In the genomic region with DNA sequence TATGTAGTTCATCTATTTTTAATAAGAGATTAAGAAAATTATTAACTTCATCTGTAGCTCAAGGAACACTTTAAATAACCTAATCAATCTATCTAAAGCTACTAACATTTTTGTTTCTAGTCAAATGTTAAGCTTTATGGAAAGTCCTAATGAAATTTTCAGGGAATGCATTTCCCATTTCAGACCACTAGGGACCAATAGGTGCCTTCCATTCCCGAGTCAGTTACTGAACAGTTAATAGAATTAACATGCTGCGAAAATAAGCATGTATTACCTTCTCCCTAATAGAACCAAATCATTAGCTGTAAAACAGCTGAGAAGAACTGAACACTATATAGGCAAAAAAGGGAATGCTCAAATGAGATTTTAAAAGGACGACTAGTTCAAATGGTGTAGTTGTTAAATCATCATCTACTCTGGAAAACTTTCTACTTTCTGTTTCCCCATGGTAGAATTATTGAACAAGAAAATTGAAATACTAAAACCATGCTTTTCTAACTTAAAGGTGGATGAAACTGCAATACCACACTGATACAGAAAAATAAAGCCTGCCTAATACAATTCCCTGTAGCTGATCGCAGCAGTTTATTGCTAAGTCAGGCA, we compare ENCODE assay signal across 10 cellular contexts. TPM values are rescaled to one million over a fixed set of nuclear protein-coding genes. Genes with fewer than 3 reads are reported as not detected.
DNase-seq lines count a peak whose midpoint lies in the region; ATAC-seq and TF ChIP-seq lines count a peak whose summit lies in the region.
"Had no signal": no experiment of that assay in that cellular context is flagged by ENCODE, and none has a peak within 500 bp of the region (broad histone marks: within the 10 kb centered on the region; RNA-seq: fewer than 3 reads in every experiment).

No MANE protein-coding gene starts in this region.

- H3K4me1 ChIP-seq in GM23248 (ENCODE audit: insufficient read depth): peaks cover 35% of the 10 kb centered on the region

- no peak overlapping the region for H3K27ac Mint-ChIP-seq in activated CD4-positive, alpha-beta T cell treated with anti-CD3 and anti-CD28 coated beads, Interleukin-2, amount 10 ng/mL, durations not matched to agents 7 days and 5 days

- DNase-seq in AG04449 (ENCODE audit: low read depth, low spot score): no peak
- peak; percentile 61 for DNase-seq in GM23248
- DNase-seq in WERI-Rb-1: no peak
- no peak for DNase-seq in kidney epithelial cell (ENCODE audit: low read depth)
- DNase-seq in activated naive CD4-positive, alpha-beta T cell treated with Interleukin-2 at 50 U/mL for 16 hours: no peak
- DNase-seq in GF-D8 (lab: John Stamatoyannopoulos, UW): no peak
- no peak for DNase-seq in activated CD4-positive, alpha-beta T cell treated with anti-CD3 and anti-CD28 coated beads, Interleukin-2, amount 10 ng/mL, durations not matched to agents 7 days and 5 days
- DNase-seq: caudate nucleus, SHP77 had no signal

- CTCF ChIA-PET in AG04449 (lab: Yijun Ruan, JAX): interaction anchor here (0.6 to 6.1 kb wide), 34 partner anchors 8 to 363 kb away, joined by 3 to 69 read pairs (median 4); a partner anchor contains a TSS
- CTCF ChIA-PET in activated CD4-positive, alpha-beta T cell treated with anti-CD3 and anti-CD28 coated beads, Interleukin-2, amount 10 ng/mL, durations not matched to agents 7 days and 5 days (lab: Charles Lee): interaction anchor here (0.7 to 1.6 kb wide), 3 partner anchors 7 to 36 kb away, joined by 3 to 4 read pairs (median 3); no protein-coding TSS in a partner anchor

- H3K36me3 Mint-ChIP-seq in activated CD4-positive, alpha-beta T cell treated with anti-CD3 and anti-CD28 coated beads, Interleukin-2, amount 10 ng/mL, durations not matched to agents 7 days and 5 days (ENCODE audit: low read depth): no peaks in the 10 kb centered on the region

- H3F3A ChIP-seq in GM23248 (ENCODE audit: insufficient read depth): peaks cover 11% of the 10 kb centered on the region; the same call in 1 of the 2 replicates

- H3K27me3 Mint-ChIP-seq in activated CD4-positive, alpha-beta T cell treated with anti-CD3 and anti-CD28 coated beads, Interleukin-2, amount 10 ng/mL, durations not matched to agents 7 days and 5 days: no peaks in the 10 kb centered on the region

- peaks cover 19% of the 10 kb centered on the region for H3K4me1 Mint-ChIP-seq in activated CD4-positive, alpha-beta T cell treated with anti-CD3 and anti-CD28 coated beads, Interleukin-2, amount 10 ng/mL, durations not matched to agents 7 days and 5 days

- WGBS in GM23248 (ENCODE audit: low coverage in 1 of 2, low lambda C conversion rate in 2 of 2, missing lambda C conversion rate in 2 of 2), 2 experiments: 15 to 17% methylated on average over 4 of the region's 4 CpGs

- POLR2A ChIA-PET in AG04449 (lab: Yijun Ruan, JAX): no interaction called here
- POLR2A ChIA-PET in activated CD4-positive, alpha-beta T cell treated with anti-CD3 and anti-CD28 coated beads, Interleukin-2, amount 10 ng/mL, durations not matched to agents 7 days and 5 days (lab: Charles Lee): no interaction called here

- H3K27ac ChIP-seq in GM23248 (no peak overlapping the region), WERI-Rb-1 (no peak overlapping the region)

- no peaks in the 10 kb centered on the region for H4K20me1 ChIP-seq in GM23248 (ENCODE audit: insufficient read depth)

- H3K9me3 Mint-ChIP-seq in activated CD4-positive, alpha-beta T cell treated with anti-CD3 and anti-CD28 coated beads, Interleukin-2, amount 10 ng/mL, durations not matched to agents 7 days and 5 days: no peaks in the 10 kb centered on the region

- H3K9ac ChIP-seq in GM23248: peak overlapping the region; percentile 26

- H2AFZ ChIP-seq in GM23248: peak overlapping the region; percentile 57

- peaks cover 100% of the 10 kb centered on the region for H3K79me2 ChIP-seq in GM23248 (ENCODE audit: insufficient read depth)

- H3K4me3 ChIP-seq in AG04449 (ENCODE audit: low read depth, low read length): no peak overlapping the region
- H3K4me3 ChIP-seq in GM23248: peak overlapping the region; percentile 63
- H3K4me3 ChIP-seq in WERI-Rb-1 (ENCODE audit: low read depth, low read length): no peak overlapping the region
- no peak overlapping the region for H3K4me3 ChIP-seq in kidney epithelial cell (ENCODE audit: low read depth, low read length)

- H3K9me3 ChIP-seq in GM23248 (ENCODE audit: low read depth) (no peaks in the 10 kb centered on the region), WERI-Rb-1 (ENCODE audit: severe bottlenecking) (no peaks in the 10 kb centered on the region)

- in situ Hi-C loops in GM23248 (cut with MboI): no loop called here

- peak; percentile 54 for TF ChIP-seq CTCF in AG04449 (IDR thresholded peaks at IDR 0.05; ENCODE audit: insufficient read depth, low read length, missing control alignments)
- peak; percentile 57 for TF ChIP-seq CTCF in WERI-Rb-1 (IDR thresholded peaks at IDR 0.05; ENCODE audit: low read depth, low read length)
- peak; percentile 73 for TF ChIP-seq CTCF in kidney epithelial cell (IDR thresholded peaks at IDR 0.05; ENCODE audit: insufficient read depth, low read length, poor library complexity, severe bottlenecking)

- H3K4me2 ChIP-seq in GM23248 (ENCODE audit: unreplicated experiment): peak overlapping the region; percentile 82

- H3K4me3 Mint-ChIP-seq in activated CD4-positive, alpha-beta T cell treated with anti-CD3 and anti-CD28 coated beads, Interleukin-2, amount 10 ng/mL, durations not matched to agents 7 days and 5 days: no peak overlapping the region

- ATAC-seq in GM18511 (IDR thresholded peaks at IDR 0.05; ENCODE audit: unreplicated experiment): no peak

- no peaks in the 10 kb centered on the region for H3K36me3 ChIP-seq in GM23248 (ENCODE audit: low read depth)
- no peaks in the 10 kb centered on the region for H3K36me3 ChIP-seq in WERI-Rb-1
- H3K36me3 ChIP-seq in kidney epithelial cell (ENCODE audit: control insufficient read depth, insufficient read depth, low read length): no peaks in the 10 kb centered on the region

- H3K27me3 ChIP-seq in GM23248 (replicated peaks; ENCODE audit: insufficient read depth) (no peaks in the 10 kb centered on the region), WERI-Rb-1 (ENCODE audit: insufficient read depth, low read depth, severe bottlenecking) (no peaks in the 10 kb centered on the region), kidney epithelial cell (ENCODE audit: control insufficient read depth, insufficient read depth, low read length) (no peaks in the 10 kb centered on the region)

- H3K9me2 ChIP-seq in GM23248 (ENCODE audit: insufficient read depth): no peaks in the 10 kb centered on the region

RNA-seq across cellular contexts. Expression of a gene that starts 22.5 kb away (rescaled TPM):
- total RNA-seq in GM23248 (2014; rRNA removed; shearing (Covaris generic)): 35.0 and 42.6 TPM in 2 replicates
- 39.2 and 40.5 TPM in 2 replicates for polyA plus RNA-seq in GM23248 (2016; fragmentation: Nextera tagmentation; extraction: Ambion mirVana)
- 25.5 and 39.7 TPM in 2 replicates for total RNA-seq in kidney epithelial cell
- total RNA-seq in activated CD4-positive, alpha-beta T cell treated with anti-CD3 and anti-CD28 coated beads, Interleukin-2, amount 10 ng/mL, durations not matched to agents 7 days and 5 days: 10 to 100 TPM; 25.8 to 27.9 TPM
